8 cellular contexts compared by ENCODE assay signal in the genomic region with DNA sequence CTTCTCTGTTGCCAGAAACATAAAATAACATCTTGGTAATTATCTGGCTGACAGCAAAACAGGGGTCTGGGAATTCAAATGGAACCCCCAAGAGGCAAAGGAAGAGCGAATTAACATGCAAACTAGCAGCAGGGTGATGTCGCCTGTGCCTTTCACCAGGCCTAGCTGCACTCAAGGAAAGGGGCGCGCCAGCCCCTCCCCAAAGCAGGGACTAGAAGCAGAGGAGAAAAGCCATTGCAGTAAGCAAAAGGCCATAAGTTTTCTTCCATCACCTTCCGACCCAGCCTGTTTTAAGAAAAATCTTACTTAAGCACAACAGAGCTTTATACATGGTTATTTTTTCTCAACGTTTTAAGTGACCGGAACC. TPM values are rescaled to one million over a fixed set of nuclear protein-coding genes. Genes with fewer than 3 reads are reported as not detected.
DNase-seq lines count a peak whose midpoint lies in the region; ATAC-seq, FAIRE-seq and TF ChIP-seq lines count a peak whose summit lies in the region.

No MANE protein-coding gene starts in this region.

- H3K27ac ChIP-seq in WERI-Rb-1 (peak overlapping the region; percentile 85), small intestine (ENCODE audit: low read depth in 1 of 2, low read length in 1 of 2) (peak overlapping the region; percentile 66 to 90)

- H3K9me3 ChIP-seq in WERI-Rb-1 (ENCODE audit: severe bottlenecking) (peaks cover 2% of the 10 kb centered on the region), small intestine (ENCODE audit: control insufficient read depth, low read depth) (no peaks in the 10 kb centered on the region)

- H3K9me3 Mint-ChIP-seq in activated T-cell treated with anti-CD3 and anti-CD28 coated beads, Interleukin-2, amount 50 U/mL, for 4 hours, result no peaks in the 10 kb centered on the region

- peaks cover 17% of the 10 kb centered on the region for H3K36me3 Mint-ChIP-seq in activated T-cell treated with anti-CD3 and anti-CD28 coated beads, Interleukin-2, amount 50 U/mL, for 4 hours (ENCODE audit: insufficient read depth)

- TF ChIP-seq CTCF in WERI-Rb-1 (IDR thresholded peaks at IDR 0.05; ENCODE audit: low read depth, low read length), result no peak

- no peaks in the 10 kb centered on the region for H3K27me3 ChIP-seq in WERI-Rb-1 (ENCODE audit: insufficient read depth, low read depth, severe bottlenecking)
- no peaks in the 10 kb centered on the region for H3K27me3 ChIP-seq in small intestine (ENCODE audit: control insufficient read depth in 2 of 2, insufficient read depth in 2 of 2, low read length in 2 of 2)

- ATAC-seq in activated T-cell treated with anti-CD3 and anti-CD28 coated beads, Interleukin-2, amount 50 U/mL, for 4 hours, result peak; percentile 3 to 5
- peak; percentile 18 for ATAC-seq in HG02885 (IDR thresholded peaks at IDR 0.05; ENCODE audit: poor library complexity, unreplicated experiment)

- peak overlapping the region; percentile 55 for H3K4me3 ChIP-seq in WERI-Rb-1 (ENCODE audit: low read depth, low read length)
- H3K4me3 ChIP-seq in small intestine (ENCODE audit: low read depth in 1 of 2, low read length in 2 of 2), result peak overlapping the region; percentile 58 to 84

- H3K36me3 ChIP-seq in WERI-Rb-1 (peaks cover 5% of the 10 kb centered on the region), small intestine (ENCODE audit: control insufficient read depth in 2 of 2, insufficient read depth in 2 of 2, low read length in 2 of 2) (peaks cover 1 to 2% of the 10 kb centered on the region in 2 donors)

- DNase-seq in activated T-cell treated with anti-CD3 and anti-CD28 coated beads, Interleukin-2, amount 50 U/mL, for 4 hours, result no peak
- DNase-seq in activated T-cell treated with anti-CD3 and anti-CD28 coated beads for 4 hours (no peak), WERI-Rb-1 (no peak), germinal center (ENCODE audit: low spot score) (peak; percentile 7), small intestine (no peak), CD1c-positive myeloid dendritic cell (ENCODE audit: extremely low spot score) (no peak), EL (no peak)

- no peaks in the 10 kb centered on the region for H3K4me1 ChIP-seq in small intestine (ENCODE audit: control insufficient read depth in 2 of 2, insufficient read depth in 1 of 2, low read depth in 1 of 2, low read length in 1 of 2)

- whole genome bisulfite sequencing in small intestine, 3 donors, result 1 to 3% (median 2%) methylated on average over 7 of the region's 7 CpGs

- H3K4me3 Mint-ChIP-seq in activated T-cell treated with anti-CD3 and anti-CD28 coated beads, Interleukin-2, amount 50 U/mL, for 4 hours, result peak overlapping the region; percentile 99

- no peak for FAIRE-seq in small intestine (lab: Jason Lieb, UNC)

- peaks cover 38% of the 10 kb centered on the region for H3K4me1 Mint-ChIP-seq in activated T-cell treated with anti-CD3 and anti-CD28 coated beads, Interleukin-2, amount 50 U/mL, for 4 hours (ENCODE audit: low read depth)

- H3K27me3 Mint-ChIP-seq in activated T-cell treated with anti-CD3 and anti-CD28 coated beads, Interleukin-2, amount 50 U/mL, for 4 hours (ENCODE audit: low read depth), result no peaks in the 10 kb centered on the region

RNA-seq across cellular contexts. Expression of a gene that starts 0.5 kb away (rescaled TPM):
- total RNA-seq in activated T-cell treated with anti-CD3 and anti-CD28 coated beads, Interleukin-2, amount 50 U/mL, for 4 hours, result 10 to 100 TPM; 17.2 to 24.1 (median 18.6) TPM
- polyA plus RNA-seq in small intestine, result 1 to 10 TPM; 4.3 to 9.0 (median 4.9) TPM
